ENCODE assay signal across 24 cellular contexts in the genomic region with DNA sequence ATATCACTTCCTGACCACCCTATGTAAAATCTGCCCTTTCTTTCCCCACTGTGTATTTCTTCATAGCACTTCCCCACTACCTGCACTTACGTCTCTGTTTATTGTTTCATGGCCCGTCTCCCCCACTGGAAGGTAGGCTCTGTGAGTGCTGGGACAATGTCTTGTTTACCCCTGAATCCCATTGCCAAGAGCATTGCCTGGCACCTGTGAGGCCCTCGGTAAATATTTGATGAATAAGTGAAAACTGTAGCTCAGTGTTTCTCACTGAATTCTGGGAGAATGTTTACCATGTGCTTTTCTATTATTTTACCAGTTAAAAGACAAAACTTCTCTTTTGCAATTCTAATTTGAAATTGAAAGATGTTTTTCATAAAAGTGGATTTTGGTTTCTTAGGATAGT. TPM values are rescaled to one million over a fixed set of nuclear protein-coding genes. Genes with fewer than 3 reads are reported as not detected.
A peak's percentile ranks its signal among the peaks of the same experiment; 100 is the strongest.
DNase-seq lines count a peak whose midpoint lies in the region; ATAC-seq, FAIRE-seq and TF ChIP-seq lines count a peak whose summit lies in the region.
"Had no signal": no experiment of that assay in that cellular context is flagged by ENCODE, and none has a peak within 500 bp of the region (broad histone marks: within the 10 kb centered on the region; RNA-seq: fewer than 3 reads in every experiment).

No MANE protein-coding gene starts in this region.

- no peaks in the 10 kb centered on the region for H3K36me3 ChIP-seq in BLaER1
- no peaks in the 10 kb centered on the region for H3K36me3 ChIP-seq in GM23338 (ENCODE audit: insufficient read depth)
- H3K36me3 ChIP-seq in astrocyte (ENCODE audit: insufficient read depth, low read length): no peaks in the 10 kb centered on the region
- no peaks in the 10 kb centered on the region for H3K36me3 ChIP-seq in mucosa of descending colon (ENCODE audit: low read depth)
- H3K36me3 ChIP-seq: upper lobe of right lung had no signal

- H3K4me1 Mint-ChIP-seq in GM23338 (peaks cover 26% of the 10 kb centered on the region), astrocyte (ENCODE audit: low read depth, unreplicated experiment) (peaks cover 4% of the 10 kb centered on the region)
- H3K4me1 Mint-ChIP-seq: memory B cell; naive B cell; stimulated activated naive CD8-positive, alpha-beta T cell treated with anti-CD3 and anti-CD28 coated beads, Interleukin-15, amount 100 ng/mL, for 72 hours had no signal

- no peak for DNase-seq in GM23338 (ENCODE audit: low spot score)
- DNase-seq in astrocyte (ENCODE audit: low read depth): no peak
- DNase-seq in mucosa of descending colon: no peak
- DNase-seq in EL: no peak
- no peak for DNase-seq in HuH-7.5 (ENCODE audit: low spot score)
- DNase-seq in MV-4-11 (lab: John Stamatoyannopoulos, UW): no peak
- no peak for DNase-seq in D341Med (ENCODE audit: low spot score)
- DNase-seq: activated CD4-positive, alpha-beta T cell treated with anti-CD3 and anti-CD28 coated beads, Interleukin-2, amount 50 U/mL, for 4 hours; activated CD8-positive, alpha-beta memory T cell treated with anti-CD3 and anti-CD28 coated beads, Interleukin-2, amount 50 U/mL, for 4 hours; DMS79; KG1; kidney; naive B cell; NCI-H1930; NCI-H510A treated with DMSO at 0.1 percent for 48 hours; occipital lobe; stimulated activated naive CD8-positive, alpha-beta T cell treated with anti-CD3 and anti-CD28 coated beads, Interleukin-15, amount 100 ng/mL, for 72 hours; upper lobe of right lung had no signal

- no peak overlapping the region for H2AFZ ChIP-seq in GM23338
- H2AFZ ChIP-seq in astrocyte (ENCODE audit: low read depth, low read length): no peak overlapping the region

- intact Hi-C loops in mucosa of descending colon (cut with DNase I, micrococcal nuclease): no loop called here

- no peaks in the 10 kb centered on the region for H3K79me2 ChIP-seq in GM23338 (replicated peaks; ENCODE audit: insufficient read depth)
- no peaks in the 10 kb centered on the region for H3K79me2 ChIP-seq in astrocyte (ENCODE audit: insufficient read depth, low read length)

- H3K27ac ChIP-seq in BLaER1 (no peak overlapping the region), GM23338 (ENCODE audit: low read depth) (no peak overlapping the region), astrocyte (ENCODE audit: low read depth, low read length) (no peak overlapping the region)
- H3K27ac ChIP-seq: upper lobe of right lung had no signal

- ATAC-seq in GM23338 (no peak), mucosa of descending colon (peak; percentile 53)
- ATAC-seq: stimulated activated naive CD8-positive, alpha-beta T cell treated with anti-CD3 and anti-CD28 coated beads, Interleukin-15, amount 100 ng/mL, for 72 hours; upper lobe of right lung; WTC11 had no signal

- no peak overlapping the region for H3K4me3 Mint-ChIP-seq in GM23338
- H3K4me3 Mint-ChIP-seq in astrocyte (ENCODE audit: unreplicated experiment): no peak overlapping the region
- H3K4me3 Mint-ChIP-seq: brain; memory B cell; naive B cell; stimulated activated naive CD8-positive, alpha-beta T cell treated with anti-CD3 and anti-CD28 coated beads, Interleukin-15, amount 100 ng/mL, for 72 hours; WTC11 had no signal

- H3K27ac Mint-ChIP-seq in GM23338 (0 out of 2 replicates have a peak overlapping the region, but pooled peaks have one; percentile 15), astrocyte (ENCODE audit: unreplicated experiment) (peak overlapping the region; percentile 53)
- H3K27ac Mint-ChIP-seq: memory B cell; naive B cell; stimulated activated naive CD8-positive, alpha-beta T cell treated with anti-CD3 and anti-CD28 coated beads, Interleukin-15, amount 100 ng/mL, for 72 hours; WTC11 had no signal

- H4K20me1 ChIP-seq in BLaER1 (no peaks in the 10 kb centered on the region), GM23338 (replicated peaks; ENCODE audit: insufficient read depth) (no peaks in the 10 kb centered on the region), astrocyte (ENCODE audit: insufficient read depth, low read length) (no peaks in the 10 kb centered on the region)

- TF ChIP-seq CTCF in GM23338 (conservative IDR thresholded peaks at IDR 0.05; ENCODE audit: low read depth in 2 of 2): no peak
- TF ChIP-seq CTCF in astrocyte (IDR thresholded peaks at IDR 0.05; ENCODE audit: insufficient read depth, low read depth, low read length): no peak
- TF ChIP-seq CTCF in mucosa of descending colon (IDR thresholded peaks at IDR 0.05): no peak

- no peaks in the 10 kb centered on the region for H3K9me3 ChIP-seq in BLaER1
- no peaks in the 10 kb centered on the region for H3K9me3 ChIP-seq in astrocyte (ENCODE audit: insufficient read depth, low read depth, low read length)
- H3K9me3 ChIP-seq in mucosa of descending colon: no peaks in the 10 kb centered on the region
- H3K9me3 ChIP-seq: upper lobe of right lung had no signal

- H3K36me3 Mint-ChIP-seq in GM23338 (ENCODE audit: low read depth) (no peaks in the 10 kb centered on the region), astrocyte (ENCODE audit: low read depth, unreplicated experiment) (no peaks in the 10 kb centered on the region)
- H3K36me3 Mint-ChIP-seq: memory B cell, naive B cell, WTC11 had no signal

- H3K9ac ChIP-seq in BLaER1 (no peak overlapping the region), astrocyte (ENCODE audit: low read length) (no peak overlapping the region)

- no peaks in the 10 kb centered on the region for H3K9me3 Mint-ChIP-seq in GM23338
- H3K9me3 Mint-ChIP-seq in astrocyte (ENCODE audit: unreplicated experiment): no peaks in the 10 kb centered on the region
- H3K9me3 Mint-ChIP-seq: brain; memory B cell; stimulated activated naive CD8-positive, alpha-beta T cell treated with anti-CD3 and anti-CD28 coated beads, Interleukin-15, amount 100 ng/mL, for 72 hours; WTC11 had no signal

- H3K4me2 ChIP-seq in BLaER1 (peak overlapping the region; percentile 81), GM23338 (no peak overlapping the region), astrocyte (ENCODE audit: low read length) (no peak overlapping the region)

- no peaks in the 10 kb centered on the region for H3F3A ChIP-seq in GM23338 (replicated peaks; ENCODE audit: low read depth)

- peaks cover 3% of the 10 kb centered on the region for H3K27me3 Mint-ChIP-seq in GM23338 (ENCODE audit: insufficient read depth, low read depth, poor library complexity)
- peaks cover 5% of the 10 kb centered on the region for H3K27me3 Mint-ChIP-seq in astrocyte (ENCODE audit: low read depth, unreplicated experiment)
- H3K27me3 Mint-ChIP-seq: brain had no signal

- FAIRE-seq in astrocyte (lab: Jason Lieb, UNC): no peak
- FAIRE-seq: colon, kidney had no signal

- H3K4me1 ChIP-seq in BLaER1 (peaks cover 91% of the 10 kb centered on the region), GM23338 (ENCODE audit: insufficient read depth) (peaks cover 19% of the 10 kb centered on the region), astrocyte (ENCODE audit: insufficient read depth, low read length) (peaks cover 3% of the 10 kb centered on the region), mucosa of descending colon (ENCODE audit: low read depth) (no peaks in the 10 kb centered on the region)

- H3K9me2 ChIP-seq in GM23338 (ENCODE audit: insufficient read depth): no peaks in the 10 kb centered on the region

- H3K4me3 ChIP-seq in BLaER1 (no peak overlapping the region), GM23338 (no peak overlapping the region), astrocyte (ENCODE audit: insufficient read depth, low read depth, low read length) (no peak overlapping the region), mucosa of descending colon (no peak overlapping the region)
- H3K4me3 ChIP-seq: upper lobe of right lung had no signal

- H3K27me3 ChIP-seq in BLaER1 (no peaks in the 10 kb centered on the region), GM23338 (ENCODE audit: insufficient read depth) (no peaks in the 10 kb centered on the region), astrocyte (ENCODE audit: insufficient read depth, low read length) (no peaks in the 10 kb centered on the region)
- H3K27me3 ChIP-seq: upper lobe of right lung had no signal

TF ChIP-seq in GM23338, 12 proteins besides CTCF, POLR2A, EP300 and RAD21 (continues in another document):
- no peak for TF ChIP-seq JUNB (IDR thresholded peaks at IDR 0.05; ENCODE audit: unreplicated experiment)
- TF ChIP-seq POLR2AphosphoS5 (IDR thresholded peaks at IDR 0.05; ENCODE audit: low read depth): no peak

RNA-seq across cellular contexts. Expression of a gene that starts 11.8 kb away (rescaled TPM):
- total RNA-seq in GM23338 (2014; rRNA removed; shearing (Covaris generic)): 7.6 and 11.7 TPM in 2 replicates
- 3.0 and 3.9 TPM in 2 replicates for polyA plus RNA-seq in GM23338 (2016; fragmentation: Nextera tagmentation; extraction: Ambion mirVana)
- total RNA-seq in astrocyte (26.7 and 29.6 TPM in 2 replicates), mucosa of descending colon (10 to 100 TPM; 12.3 to 27.6 (median 22.7) TPM)
- total RNA-seq: HT-29 had no signal
